31 cellular contexts compared by ENCODE assay signal in the genomic region with DNA sequence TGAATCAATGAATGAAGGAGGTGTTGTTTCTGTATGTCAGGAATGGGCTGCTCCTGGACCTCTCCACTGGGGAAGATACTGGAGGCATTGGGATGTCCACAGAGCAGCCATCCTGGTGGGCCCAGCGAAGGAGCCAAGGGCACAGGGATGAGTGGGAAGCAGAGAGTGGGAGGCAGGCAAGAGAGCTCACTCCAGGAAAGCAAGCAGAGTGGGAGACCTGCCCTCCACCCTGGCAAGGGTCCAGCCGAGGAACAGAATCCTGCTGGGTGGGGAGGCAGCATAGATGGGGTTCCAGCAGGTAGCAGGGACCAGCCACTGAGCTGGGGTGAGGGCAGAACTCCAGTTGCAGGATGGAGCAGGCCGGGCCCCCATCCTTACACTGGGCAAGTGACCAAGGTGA.
"Had no signal": no experiment of that assay in that cellular context is flagged by ENCODE, and none has a peak within 500 bp of the region (broad histone marks: within the 10 kb centered on the region; RNA-seq: fewer than 3 reads in every experiment).

No MANE protein-coding gene starts in this region.

- H3K9me3 Mint-ChIP-seq: activated B cell treated with CpG ODN at 0.5 μM for 24 hours; activated naive CD8-positive, alpha-beta T cell treated with anti-CD3 and anti-CD28 coated beads, Interleukin-2, amount 10 ng/mL, durations not matched to agents 7 days and 5 days; activated T-cell treated with anti-CD3 and anti-CD28 coated beads, Interleukin-2, amount 50 U/mL, for 72 hours; dendritic cell treated with granulocyte-macrophage colony-stimulating factor and Interleukin-4, amounts not matched to agents 40 ng/mL and 50 ng/mL, for 4 days had no signal

- H3K4me3 ChIP-seq: ascending aorta, breast epithelium, cardiac muscle cell, coronary artery, dorsolateral prefrontal cortex, esophagus muscularis mucosa, gastrocnemius medialis had no signal

- H3K9me3 ChIP-seq: ascending aorta, breast epithelium, esophagus muscularis mucosa, gastrocnemius medialis had no signal

- H3K4me3 Mint-ChIP-seq: activated B cell treated with CpG ODN at 0.5 μM for 24 hours; activated naive CD4-positive, alpha-beta T cell treated with anti-CD3 and anti-CD28 coated beads, Interleukin-2, amount 10 ng/mL, durations not matched to agents 7 days and 5 days; activated naive CD8-positive, alpha-beta T cell treated with anti-CD3 and anti-CD28 coated beads, Interleukin-2, amount 10 ng/mL, durations not matched to agents 7 days and 5 days; activated T-cell treated with anti-CD3 and anti-CD28 coated beads, Interleukin-2, amount 50 U/mL, for 72 hours; brain; dendritic cell treated with granulocyte-macrophage colony-stimulating factor and Interleukin-4, amounts not matched to agents 40 ng/mL and 50 ng/mL, for 4 days; endodermal cell; T-helper 17 cell; T-helper 2 cell treated with Interferon-gamma antibody and Interleukin-4, amounts not matched to agents 5 μg/mL and 100 μg/mL, for 36 hours had no signal

- H3K4me1 Mint-ChIP-seq: brain, endodermal cell had no signal

- H3K27me3 Mint-ChIP-seq: activated B cell treated with CpG ODN at 0.5 μM for 24 hours; activated naive CD8-positive, alpha-beta T cell treated with anti-CD3 and anti-CD28 coated beads, Interleukin-2, amount 10 ng/mL, durations not matched to agents 7 days and 5 days; brain; T-helper 17 cell had no signal

- H3K27me3 ChIP-seq: ascending aorta, breast epithelium, cardiac muscle cell, dorsolateral prefrontal cortex, esophagus muscularis mucosa, foreskin keratinocyte, gastrocnemius medialis had no signal

- H3K4me1 ChIP-seq: ascending aorta, breast epithelium, foreskin keratinocyte, gastrocnemius medialis had no signal

- H3K27ac Mint-ChIP-seq: activated B cell treated with CpG ODN at 0.5 μM for 24 hours; activated naive CD4-positive, alpha-beta T cell treated with anti-CD3 and anti-CD28 coated beads, Interleukin-2, amount 10 ng/mL, durations not matched to agents 7 days and 5 days; activated naive CD8-positive, alpha-beta T cell treated with anti-CD3 and anti-CD28 coated beads, Interleukin-2, amount 10 ng/mL, durations not matched to agents 7 days and 5 days; activated T-cell treated with anti-CD3 and anti-CD28 coated beads, Interleukin-2, amount 50 U/mL, for 72 hours; brain; dendritic cell treated with granulocyte-macrophage colony-stimulating factor and Interleukin-4, amounts not matched to agents 40 ng/mL and 50 ng/mL, for 4 days; endodermal cell; T-helper 17 cell; T-helper 2 cell treated with Interferon-gamma antibody and Interleukin-4, amounts not matched to agents 5 μg/mL and 100 μg/mL, for 36 hours had no signal

- H3K36me3 Mint-ChIP-seq: activated naive CD4-positive, alpha-beta T cell treated with anti-CD3 and anti-CD28 coated beads, Interleukin-2, amount 50 U/mL, for 72 hours; activated naive CD8-positive, alpha-beta T cell treated with anti-CD3 and anti-CD28 coated beads, Interleukin-2, amount 10 ng/mL, durations not matched to agents 7 days and 5 days had no signal

- H3K36me3 ChIP-seq: ascending aorta, breast epithelium, cardiac muscle cell, gastrocnemius medialis, WERI-Rb-1 had no signal

- ATAC-seq: activated CD4-positive, CD25-positive, alpha-beta regulatory T cell treated with anti-CD3 and anti-CD28 coated beads, Interleukin-2, amount 50 U/mL, for 24 hours; activated naive CD4-positive, alpha-beta T cell treated with anti-CD3 and anti-CD28 coated beads, Interleukin-2, amount 50 U/mL, for 72 hours; activated T-cell treated with anti-CD3 and anti-CD28 coated beads, Interleukin-2, amount 50 U/mL, for 72 hours; gastrocnemius medialis; T-helper 17 cell had no signal

- DNase-seq: activated B cell treated with CpG ODN at 0.5 μM for 24 hours; activated CD4-positive, alpha-beta T cell treated with anti-CD3 and anti-CD28 coated beads for 48 hours; activated CD4-positive, alpha-beta T cell treated with anti-CD3 and anti-CD28 coated beads, Interleukin-2, amount 50 U/mL, for 1 hour; activated CD4-positive, alpha-beta T cell treated with anti-CD3 and anti-CD28 coated beads, Interleukin-2, amount 50 U/mL, for 48 hours; activated gamma-delta T cell; activated naive CD4-positive, alpha-beta T cell; activated naive CD4-positive, alpha-beta T cell treated with anti-CD3 and anti-CD28 coated beads, Interleukin-2, amount 10 ng/mL, durations not matched to agents 7 days and 5 days; activated naive CD8-positive, alpha-beta T cell treated with anti-CD3 and anti-CD28 coated beads, Interleukin-2, amount 10 ng/mL, durations not matched to agents 7 days and 5 days; activated T-cell treated with anti-CD3 and anti-CD28 coated beads, Interleukin-2, amount 50 U/mL, for 1 hour; activated T-cell treated with anti-CD3 and anti-CD28 coated beads, Interleukin-2, amount 50 U/mL, for 72 hours; central memory CD4-positive, alpha-beta T cell; dorsolateral prefrontal cortex; effector memory CD4-positive, alpha-beta T cell; endodermal cell; erythroblast; foreskin keratinocyte; gastrocnemius medialis; T-helper 1 cell; T-helper 17 cell; T1000; WERI-Rb-1 had no signal

- H3K27ac ChIP-seq: ascending aorta, breast epithelium, cardiac muscle cell, coronary artery, dorsolateral prefrontal cortex, esophagus muscularis mucosa, foreskin keratinocyte, gastrocnemius medialis, WERI-Rb-1 had no signal
